8 cellular contexts compared by ENCODE assay signal in the genomic region with DNA sequence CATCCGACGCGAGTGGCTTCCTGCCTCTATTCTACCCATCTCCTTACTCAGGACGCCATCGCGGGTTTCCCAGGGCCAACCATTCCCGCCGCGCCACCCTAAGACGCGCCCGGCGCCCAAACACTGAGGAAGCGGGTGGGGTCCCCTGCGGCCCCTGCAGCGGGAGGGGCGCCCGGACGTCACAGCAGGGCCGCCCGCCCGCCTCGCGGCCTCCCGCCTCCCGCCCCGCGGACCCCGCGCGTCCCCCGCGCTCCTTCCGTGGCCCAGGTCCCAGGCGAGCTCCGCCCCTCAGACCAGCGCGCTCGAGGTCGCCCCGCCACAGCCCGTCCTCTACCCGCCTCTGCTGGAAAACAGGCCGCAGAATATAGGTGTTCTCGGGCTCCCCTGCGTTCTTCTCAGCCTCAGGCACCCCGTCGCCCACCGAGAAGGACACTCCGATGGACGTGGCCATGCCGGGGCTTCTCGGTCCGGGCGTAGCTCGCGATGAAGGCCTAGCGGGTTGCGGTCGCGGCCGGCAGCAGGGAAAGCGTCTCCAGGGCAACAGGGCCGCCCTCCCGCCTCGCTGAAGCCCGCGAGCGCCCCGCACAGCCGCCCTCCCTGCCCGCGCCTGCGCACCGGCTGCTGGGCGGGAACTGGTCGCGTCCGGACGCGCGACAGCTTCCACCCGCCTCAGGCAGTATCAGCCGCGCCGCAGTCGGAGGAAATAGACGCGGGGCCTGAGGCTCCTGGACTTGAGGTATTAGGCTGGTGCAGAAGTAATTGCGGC. TPM values are rescaled to one million over a fixed set of nuclear protein-coding genes. Genes with fewer than 3 reads are reported as not detected.
DNase-seq lines count a peak whose midpoint lies in the region; ATAC-seq and TF ChIP-seq lines count a peak whose summit lies in the region.

Gene DYNLT2B, minus strand, starts transcription at position 539 of the 766 bp plus-strand sequence. Its CDS starts 88 bp downstream, at position 451.

- TF ChIP-seq POLR2A in right lobe of liver (IDR thresholded peaks at IDR 0.05) = peak; percentile 68

- no peaks in the 10 kb centered on the region for H3K27me3 ChIP-seq in BLaER1 treated with 17β-estradiol and CSF1 and Interleukin-3, amounts not matched to agents 10 nM and 100 nM
- no peaks in the 10 kb centered on the region for H3K27me3 ChIP-seq in right lobe of liver

- peaks cover 0 to 12% (median 0%) of the 10 kb centered on the region in 11 experiments; a peak in 3 of 22 replicates for H3K36me3 ChIP-seq in BLaER1 treated with 17β-estradiol and CSF1 and Interleukin-3, amounts not matched to agents 10 nM and 100 nM
- H3K36me3 ChIP-seq in right lobe of liver = no peaks in the 10 kb centered on the region

- H3K4me1 Mint-ChIP-seq in dendritic cell treated with granulocyte-macrophage colony-stimulating factor and Interleukin-4, amounts not matched to agents 40 ng/mL and 50 ng/mL, for 4 days (ENCODE audit: low read depth) = peaks cover 42% of the 10 kb centered on the region

- DNase-seq in NCI-H526 treated with DMSO at 0.1 percent for 48 hours (lab: John Stamatoyannopoulos, UW) = peak; percentile 80
- peak; percentile 81 for DNase-seq in activated CD4-positive, alpha-beta T cell treated with anti-CD3 and anti-CD28 coated beads, Interleukin-2, amount 50 U/mL, for 1 hour
- DNase-seq in right lobe of liver = peak; percentile 91
- DNase-seq in stimulated activated CD4-positive, alpha-beta T cell treated with anti-CD3 and anti-CD28 coated beads, Interleukin-4, amount 100 ng/mL, for 24 hours = peak; percentile 85

- H3K27ac Mint-ChIP-seq in dendritic cell treated with granulocyte-macrophage colony-stimulating factor and Interleukin-4, amounts not matched to agents 40 ng/mL and 50 ng/mL, for 4 days = peak within 1 kb of the TSS; percentile 94

- peaks cover 13 to 58% (median 34%) of the 10 kb centered on the region in 10 experiments for H3K4me1 ChIP-seq in BLaER1 treated with 17β-estradiol and CSF1 and Interleukin-3, amounts not matched to agents 10 nM and 100 nM
- H3K4me1 ChIP-seq in right lobe of liver = no peaks in the 10 kb centered on the region

- peak within 1 kb of the TSS; percentile 69 to 92 (median 84) for H3K4me2 ChIP-seq in BLaER1 treated with 17β-estradiol and CSF1 and Interleukin-3, amounts not matched to agents 10 nM and 100 nM

- intact Hi-C loops in dendritic cell treated with granulocyte-macrophage colony-stimulating factor and Interleukin-4, amounts not matched to agents 40 ng/mL and 50 ng/mL, for 4 days (cut with micrococcal nuclease) = loop anchor here (5.0 kb wide), 1 partner anchor 114 kb away; the partner anchor contains the start of gene UBXN7
- intact Hi-C loops in right lobe of liver (cut with DNase I) = no loop called here

- H3K27me3 Mint-ChIP-seq in dendritic cell treated with granulocyte-macrophage colony-stimulating factor and Interleukin-4, amounts not matched to agents 40 ng/mL and 50 ng/mL, for 4 days = no peaks in the 10 kb centered on the region

- peak within 1 kb of the TSS; percentile 80 to 94 (median 90) for H3K9ac ChIP-seq in BLaER1 treated with 17β-estradiol and CSF1 and Interleukin-3, amounts not matched to agents 10 nM and 100 nM

- no peaks in the 10 kb centered on the region for H4K20me1 ChIP-seq in BLaER1 treated with 17β-estradiol and CSF1 and Interleukin-3, amounts not matched to agents 10 nM and 100 nM

- peak within 1 kb of the TSS; percentile 98 for H3K4me3 Mint-ChIP-seq in dendritic cell treated with granulocyte-macrophage colony-stimulating factor and Interleukin-4, amounts not matched to agents 40 ng/mL and 50 ng/mL, for 4 days

- no peaks in the 10 kb centered on the region for H3K9me3 Mint-ChIP-seq in dendritic cell treated with granulocyte-macrophage colony-stimulating factor and Interleukin-4, amounts not matched to agents 40 ng/mL and 50 ng/mL, for 4 days

- peak within 1 kb of the TSS; percentile 69 to 94 (median 84) for H3K4me3 ChIP-seq in BLaER1 treated with 17β-estradiol and CSF1 and Interleukin-3, amounts not matched to agents 10 nM and 100 nM
- H3K4me3 ChIP-seq in right lobe of liver = peak within 1 kb of the TSS; percentile 77 to 91 (median 89)

- no peaks in the 10 kb centered on the region for H3K9me3 ChIP-seq in BLaER1 treated with 17β-estradiol and CSF1 and Interleukin-3, amounts not matched to agents 10 nM and 100 nM (replicated peaks in 1 of 11)
- no peaks in the 10 kb centered on the region for H3K9me3 ChIP-seq in right lobe of liver

- ATAC-seq in GM19324 (IDR thresholded peaks at IDR 0.05; ENCODE audit: low FRiP score, unreplicated experiment) (peak; percentile 88), HG03460 (IDR thresholded peaks at IDR 0.05; ENCODE audit: unreplicated experiment) (peak; percentile 81), right lobe of liver (peak; percentile 98 to 99 (median 98))

- WGBS in right lobe of liver (ENCODE audit: insufficient coverage, low coverage, low lambda C conversion rate, missing lambda C conversion rate) = 0% methylated on average over 4 of the region's 90 CpGs

- peaks cover 16% of the 10 kb centered on the region for H3K36me3 Mint-ChIP-seq in dendritic cell treated with granulocyte-macrophage colony-stimulating factor and Interleukin-4, amounts not matched to agents 40 ng/mL and 50 ng/mL, for 4 days (ENCODE audit: low read depth)

- H3K27ac ChIP-seq in BLaER1 treated with 17β-estradiol and CSF1 and Interleukin-3, amounts not matched to agents 10 nM and 100 nM = peak within 1 kb of the TSS; percentile 53 to 92 (median 89); a peak in 21 of 22 replicates
- H3K27ac ChIP-seq in right lobe of liver = peak within 1 kb of the TSS; percentile 62 to 84 (median 78)

- TF ChIP-seq CTCF in right lobe of liver (IDR thresholded peaks at IDR 0.05) = peak in 1 of 4 donors; percentile 23

RNA-seq across cellular contexts. Expression of gene DYNLT2B, which starts in this region (rescaled TPM):
- 1 to 10 TPM in 3 of 6 experiments, under 1 TPM in 1, not detected in 2; 0.62 to 2.6 (median 1.4) TPM for total RNA-seq in right lobe of liver

Comparison
In these comparisons a context has a peak if more than half of its experiments do, and no peak if none do; other contexts are left out.
1. Peak in every context shown above with its lines: DNase-seq, ATAC-seq, H3K4me3 ChIP-seq and H3K27ac ChIP-seq.